Comparison of ENCODE assay signal across 16 cellular contexts in genomic region chr13:21318891-21319532, GRCh38.
DNase-seq lines count a peak whose midpoint lies in the region; ATAC-seq, FAIRE-seq and TF ChIP-seq lines count a peak whose summit lies in the region.
"Had no signal": no experiment of that assay in that cellular context is flagged by ENCODE, and none has a peak within 500 bp of the region (broad histone marks: within the 10 kb centered on the region; RNA-seq: fewer than 3 reads in every experiment).

No MANE protein-coding gene starts in this region.

- H3K27me3 Mint-ChIP-seq in activated CD4-positive, alpha-beta T cell treated with anti-CD3 and anti-CD28 coated beads for 36 hours: no peaks in the 10 kb centered on the region
- H3K27me3 Mint-ChIP-seq in activated T-helper 1 cell treated with anti-CD3 and anti-CD28 coated beads, Interleukin-12 subunit alpha, Interleukin-12 subunit beta, Interleukin-2, Interleukin-4 antibody, amounts not matched to agents 30 ng/mL and 10 ng/mL and 1 ng/mL, durations not matched to agents 14 hours and 24 hours and 36 hours (ENCODE audit: insufficient read depth): no peaks in the 10 kb centered on the region

- TF ChIP-seq CTCF in bronchial epithelial cell (IDR thresholded peaks at IDR 0.05; ENCODE audit: insufficient read depth, low read length, severe bottlenecking): no peak
- TF ChIP-seq CTCF in kidney (IDR thresholded peaks at IDR 0.05; ENCODE audit: borderline replicate concordance, extremely low read depth, insufficient read depth): no peak

- H3K9ac ChIP-seq in kidney (ENCODE audit: low read length in 2 of 2): no peak overlapping the region

- no peaks in the 10 kb centered on the region for H3K9me3 ChIP-seq in kidney (ENCODE audit: control insufficient read depth in 1 of 2, low read length in 2 of 2)
- H3K9me3 ChIP-seq: Peyer's patch had no signal

- peak overlapping the region; percentile 6 for H3K4me3 Mint-ChIP-seq in activated CD4-positive, alpha-beta T cell treated with anti-CD3 and anti-CD28 coated beads for 36 hours
- no peak overlapping the region for H3K4me3 Mint-ChIP-seq in activated T-helper 1 cell treated with anti-CD3 and anti-CD28 coated beads, Interleukin-12 subunit alpha, Interleukin-12 subunit beta, Interleukin-2, Interleukin-4 antibody, amounts not matched to agents 30 ng/mL and 10 ng/mL and 1 ng/mL, durations not matched to agents 14 hours and 24 hours and 36 hours
- H3K4me3 Mint-ChIP-seq: T-helper 1 cell treated with Interleukin-12 subunit alpha and Interleukin-12 subunit beta and Interleukin-4 antibody, amounts not matched to agents 30 μg/mL and 1 μg/mL, for 36 hours had no signal

- no peak for ATAC-seq in activated CD4-positive, alpha-beta T cell treated with anti-CD3 and anti-CD28 coated beads for 36 hours

- POLR2A ChIA-PET in activated CD4-positive, alpha-beta T cell treated with anti-CD3 and anti-CD28 coated beads for 36 hours (lab: Charles Lee): no interaction called here

- peak overlapping the region; percentile 8 for H3K4me3 ChIP-seq in bronchial epithelial cell (ENCODE audit: low read depth, low read length)
- H3K4me3 ChIP-seq in kidney (ENCODE audit: low read length in 2 of 2): peak overlapping the region; percentile 9 to 32

- H3K36me3 ChIP-seq in bronchial epithelial cell (ENCODE audit: control insufficient read depth, insufficient read depth, low read length): no peaks in the 10 kb centered on the region
- H3K36me3 ChIP-seq in kidney (ENCODE audit: control insufficient read depth in 1 of 2, insufficient read depth in 2 of 2, low read length in 2 of 2): no peaks in the 10 kb centered on the region
- H3K36me3 ChIP-seq: Peyer's patch had no signal

- no peak for FAIRE-seq in bronchial epithelial cell (lab: Jason Lieb, UNC)
- FAIRE-seq in kidney (lab: Jason Lieb, UNC): no peak
- FAIRE-seq: D721Med had no signal

- no peaks in the 10 kb centered on the region for H3K4me1 ChIP-seq in kidney (ENCODE audit: control insufficient read depth in 1 of 2, insufficient read depth in 1 of 2, low read depth in 1 of 2, low read length in 2 of 2)
- H3K4me1 ChIP-seq: Peyer's patch had no signal

- intact Hi-C loops in activated CD4-positive, alpha-beta T cell treated with anti-CD3 and anti-CD28 coated beads for 36 hours (cut with DNase I, micrococcal nuclease): no loop called here
- intact Hi-C loops in kidney (cut with DNase I): no loop called here
- intact Hi-C loops in activated T-helper 1 cell treated with anti-CD3 and anti-CD28 coated beads, Interleukin-12 subunit alpha, Interleukin-12 subunit beta, Interleukin-2, Interleukin-4 antibody, amounts not matched to agents 30 ng/mL and 10 ng/mL and 1 ng/mL, durations not matched to agents 14 hours and 24 hours and 36 hours (cut with micrococcal nuclease): no loop called here

- CTCF ChIA-PET in activated CD4-positive, alpha-beta T cell treated with anti-CD3 and anti-CD28 coated beads for 36 hours (lab: Charles Lee): no interaction called here

- H3K27ac Mint-ChIP-seq in activated CD4-positive, alpha-beta T cell treated with anti-CD3 and anti-CD28 coated beads for 36 hours: no peak overlapping the region
- H3K27ac Mint-ChIP-seq in activated T-helper 1 cell treated with anti-CD3 and anti-CD28 coated beads, Interleukin-12 subunit alpha, Interleukin-12 subunit beta, Interleukin-2, Interleukin-4 antibody, amounts not matched to agents 30 ng/mL and 10 ng/mL and 1 ng/mL, durations not matched to agents 14 hours and 24 hours and 36 hours: no peak overlapping the region
- H3K27ac Mint-ChIP-seq: activated T-helper 2 cell treated with anti-CD3 and anti-CD28 coated beads, Interferon-gamma antibody, Interleukin-2, Interleukin-4, amounts not matched to agents 10 μg/mL and 5 μg/mL and 100 μg/mL, durations not matched to agents 14 hours and 24 hours and 36 hours; T-helper 1 cell treated with Interleukin-12 subunit alpha and Interleukin-12 subunit beta and Interleukin-4 antibody, amounts not matched to agents 30 μg/mL and 1 μg/mL, for 36 hours had no signal

- H3K9me3 Mint-ChIP-seq in activated CD4-positive, alpha-beta T cell treated with anti-CD3 and anti-CD28 coated beads for 36 hours (ENCODE audit: low read depth): no peaks in the 10 kb centered on the region
- no peaks in the 10 kb centered on the region for H3K9me3 Mint-ChIP-seq in activated T-helper 1 cell treated with anti-CD3 and anti-CD28 coated beads, Interleukin-12 subunit alpha, Interleukin-12 subunit beta, Interleukin-2, Interleukin-4 antibody, amounts not matched to agents 30 ng/mL and 10 ng/mL and 1 ng/mL, durations not matched to agents 14 hours and 24 hours and 36 hours
- H3K9me3 Mint-ChIP-seq: activated T-helper 2 cell treated with anti-CD3 and anti-CD28 coated beads, Interferon-gamma antibody, Interleukin-2, Interleukin-4, amounts not matched to agents 10 μg/mL and 5 μg/mL and 100 μg/mL, durations not matched to agents 14 hours and 24 hours and 36 hours had no signal

- no peaks in the 10 kb centered on the region for H3K27me3 ChIP-seq in bronchial epithelial cell (ENCODE audit: control insufficient read depth, insufficient read depth, low read length)
- H3K27me3 ChIP-seq: Peyer's patch had no signal

- peaks cover 6% of the 10 kb centered on the region for H3K4me1 Mint-ChIP-seq in activated CD4-positive, alpha-beta T cell treated with anti-CD3 and anti-CD28 coated beads for 36 hours
- peaks cover 8% of the 10 kb centered on the region for H3K4me1 Mint-ChIP-seq in activated T-helper 1 cell treated with anti-CD3 and anti-CD28 coated beads, Interleukin-12 subunit alpha, Interleukin-12 subunit beta, Interleukin-2, Interleukin-4 antibody, amounts not matched to agents 30 ng/mL and 10 ng/mL and 1 ng/mL, durations not matched to agents 14 hours and 24 hours and 36 hours (ENCODE audit: low read depth)

- H3K27ac ChIP-seq in kidney (ENCODE audit: low read depth in 2 of 2, low read length in 2 of 2): no peak overlapping the region
- H3K27ac ChIP-seq in temporal lobe (ENCODE audit: low read depth, low read length): peak overlapping the region; percentile 14
- H3K27ac ChIP-seq: 22Rv1, Peyer's patch had no signal

- DNase-seq in activated CD4-positive, alpha-beta T cell treated with anti-CD3 and anti-CD28 coated beads for 36 hours: no peak
- no peak for DNase-seq in activated CD4-positive, alpha-beta T cell treated with anti-CD3 and anti-CD28 coated beads, Interleukin-2, amount 50 U/mL, for 1 hour
- DNase-seq in bronchial epithelial cell (ENCODE audit: low read depth) (no peak), kidney (no peak), NCI-H1436 (lab: John Stamatoyannopoulos, UW) (no peak), NCI-H2171 treated with DMSO at 0.1 percent for 48 hours (lab: John Stamatoyannopoulos, UW) (no peak)
- no peak for DNase-seq in activated T-helper 1 cell treated with anti-CD3 and anti-CD28 coated beads, Interleukin-12 subunit alpha, Interleukin-12 subunit beta, Interleukin-2, Interleukin-4 antibody, amounts not matched to agents 30 ng/mL and 10 ng/mL and 1 ng/mL, durations not matched to agents 14 hours and 24 hours and 36 hours (ENCODE audit: low spot score)
- DNase-seq: activated CD4-positive, alpha-beta T cell treated with anti-CD3 and anti-CD28 coated beads for 1 hour; cerebellar nuclear complex; NCI-H1092 treated with DMSO at 0.1 percent for 48 hours; Peyer's patch had no signal

- peaks cover 2% of the 10 kb centered on the region for H3K36me3 Mint-ChIP-seq in activated CD4-positive, alpha-beta T cell treated with anti-CD3 and anti-CD28 coated beads for 36 hours (ENCODE audit: low read depth)
- H3K36me3 Mint-ChIP-seq in activated T-helper 1 cell treated with anti-CD3 and anti-CD28 coated beads, Interleukin-12 subunit alpha, Interleukin-12 subunit beta, Interleukin-2, Interleukin-4 antibody, amounts not matched to agents 30 ng/mL and 10 ng/mL and 1 ng/mL, durations not matched to agents 14 hours and 24 hours and 36 hours (ENCODE audit: low read depth): peaks cover 5% of the 10 kb centered on the region
